ENCODE assay signal across 1 cellular context in the genomic region with DNA sequence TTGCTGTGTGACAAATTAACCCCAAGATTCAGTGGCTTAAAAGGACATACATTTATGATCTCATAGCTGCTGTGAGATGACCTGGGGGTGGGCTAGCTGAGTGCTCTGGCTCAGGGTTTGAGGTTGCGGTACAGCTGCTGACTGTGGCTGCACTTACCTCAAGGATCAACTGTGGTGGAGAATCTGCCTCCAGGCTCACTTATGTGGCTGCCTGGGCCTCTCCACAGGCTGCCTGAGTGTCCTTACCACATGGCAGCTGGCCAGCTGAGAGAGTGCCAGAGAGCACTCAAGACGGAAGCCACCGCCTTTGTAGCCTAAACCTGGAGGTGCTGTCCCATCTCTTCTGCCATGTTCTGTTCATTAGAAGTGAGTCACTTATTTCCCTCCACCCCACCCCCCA.
TF ChIP-seq lines count a peak whose summit lies in the region.

No MANE protein-coding gene starts in this region.

TF ChIP-seq in endothelial cell of umbilical vein, 7 proteins besides CTCF, POLR2A, EP300 and RAD21:
- TF ChIP-seq POLR2AphosphoS5 (IDR thresholded peaks at IDR 0.05; ENCODE audit: insufficient read depth, low read depth, low read length) (no peak), JUN (IDR thresholded peaks at IDR 0.05; ENCODE audit: borderline replicate concordance, insufficient read depth, insufficient read length, low read depth) (no peak), EZH2 (IDR thresholded peaks at IDR 0.05; ENCODE audit: borderline replicate concordance, low read depth, low read length, severe bottlenecking) (no peak), FOS (IDR thresholded peaks at IDR 0.05; ENCODE audit: borderline replicate concordance, insufficient read depth, low read length) (no peak), MYC (IDR thresholded peaks at IDR 0.05; ENCODE audit: low read depth, low read length) (no peak), GATA2 (IDR thresholded peaks at IDR 0.05; ENCODE audit: insufficient read depth, insufficient read length, low read depth, low read length) (no peak)
- TF ChIP-seq, protein P1, sequence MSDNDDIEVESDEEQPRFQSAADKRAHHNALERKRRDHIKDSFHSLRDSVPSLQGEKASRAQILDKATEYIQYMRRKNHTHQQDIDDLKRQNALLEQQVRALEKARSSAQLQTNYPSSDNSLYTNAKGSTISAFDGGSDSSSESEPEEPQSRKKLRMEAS (IDR thresholded peaks at IDR 0.05; ENCODE audit: insufficient read depth, insufficient read length), result no peak
